1 cellular context compared by ENCODE assay signal in the genomic region with DNA sequence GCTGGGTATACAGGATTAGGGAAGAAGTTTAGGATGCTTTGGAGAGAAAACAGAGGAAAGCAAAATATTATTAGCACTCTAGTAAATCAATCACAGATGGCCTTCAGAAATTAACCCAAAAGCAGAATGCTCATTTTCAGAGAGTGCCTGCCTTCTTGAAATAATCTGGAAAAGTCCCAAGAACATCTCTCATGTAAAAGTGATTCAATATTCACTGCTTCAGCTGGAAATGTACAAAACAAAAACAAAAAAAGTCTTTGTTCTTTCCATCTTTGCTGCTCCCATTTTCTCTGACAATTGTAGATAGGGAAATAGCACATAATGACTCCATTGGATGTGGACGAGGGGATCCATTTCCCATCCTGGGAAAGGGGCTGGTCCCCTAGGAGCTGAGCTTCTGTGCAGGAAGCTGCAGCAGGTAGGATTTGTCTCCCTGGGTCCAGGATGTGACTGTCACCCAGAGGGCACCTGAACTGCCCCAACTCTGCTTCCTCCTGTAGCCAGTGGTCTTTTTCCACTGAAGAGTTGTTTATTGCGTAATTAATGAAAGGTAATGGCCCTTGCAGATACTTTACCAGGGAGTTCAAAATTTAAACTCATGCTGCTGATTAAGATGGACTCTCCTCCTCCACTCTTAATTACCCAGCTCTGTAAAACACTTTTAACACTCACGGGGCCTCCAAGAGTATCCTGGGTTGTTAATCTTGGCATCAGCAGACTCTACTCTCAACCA.
TF ChIP-seq lines count a peak whose summit lies in the region.

No MANE protein-coding gene starts in this region.

TF ChIP-seq in GM23338, 12 proteins besides CTCF, POLR2A, EP300 and RAD21 (continued from another document):
- TF ChIP-seq, protein P1, sequence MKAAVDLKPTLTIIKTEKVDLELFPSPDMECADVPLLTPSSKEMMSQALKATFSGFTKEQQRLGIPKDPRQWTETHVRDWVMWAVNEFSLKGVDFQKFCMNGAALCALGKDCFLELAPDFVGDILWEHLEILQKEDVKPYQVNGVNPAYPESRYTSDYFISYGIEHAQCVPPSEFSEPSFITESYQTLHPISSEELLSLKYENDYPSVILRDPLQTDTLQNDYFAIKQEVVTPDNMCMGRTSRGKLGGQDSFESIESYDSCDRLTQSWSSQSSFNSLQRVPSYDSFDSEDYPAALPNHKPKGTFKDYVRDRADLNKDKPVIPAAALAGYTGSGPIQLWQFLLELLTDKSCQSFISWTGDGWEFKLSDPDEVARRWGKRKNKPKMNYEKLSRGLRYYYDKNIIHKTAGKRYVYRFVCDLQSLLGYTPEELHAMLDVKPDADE (IDR thresholded peaks at IDR 0.05): no peak
TF ChIP-seq in GM23338: peak in this region for 0.
